Comparison of ENCODE assay signal across 8 cellular contexts in the genomic region with DNA sequence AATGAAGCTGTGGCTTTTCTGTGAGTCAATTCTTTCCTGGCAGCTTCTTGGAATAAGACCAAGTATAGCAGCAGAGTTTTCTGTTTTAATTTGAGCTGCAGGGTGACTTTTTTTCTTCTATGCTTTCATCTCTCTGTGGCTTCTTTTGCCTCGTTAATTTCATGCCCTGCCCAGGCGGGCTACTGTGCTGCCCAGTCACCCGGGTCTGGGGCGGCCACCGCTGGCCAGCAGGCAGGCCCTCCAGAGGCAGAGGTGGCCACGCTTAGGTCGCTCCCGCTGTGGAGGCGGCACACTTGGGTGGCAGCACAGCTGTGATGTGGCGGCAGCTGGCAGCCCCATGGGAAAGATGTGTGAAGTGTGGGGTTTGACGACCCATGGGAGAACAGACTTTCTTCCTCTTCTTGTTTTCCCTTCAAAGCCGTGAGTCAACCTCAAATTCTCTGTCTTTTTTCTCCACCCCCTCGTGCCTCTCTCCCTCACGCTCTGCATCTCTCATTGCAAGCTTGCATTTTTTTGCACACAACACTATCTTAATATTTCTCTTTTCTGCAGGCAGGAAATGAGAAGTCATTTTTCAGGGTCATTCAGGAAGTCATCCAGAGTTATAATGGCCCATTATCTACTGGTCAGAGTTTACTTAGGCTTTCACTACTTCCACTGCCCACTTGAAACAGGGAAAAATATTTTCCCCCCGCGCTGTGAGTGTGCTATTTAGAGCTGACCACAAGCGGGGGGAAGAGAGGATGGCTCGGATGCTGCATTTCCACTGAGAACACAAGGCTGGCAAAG.
DNase-seq lines count a peak whose midpoint lies in the region; ATAC-seq and TF ChIP-seq lines count a peak whose summit lies in the region.

No MANE protein-coding gene starts in this region.

- peak overlapping the region; percentile 68 for H3K27ac Mint-ChIP-seq in Calu3 (ENCODE audit: unreplicated experiment)
- no peak overlapping the region for H3K27ac Mint-ChIP-seq in activated CD8-positive, alpha-beta T cell treated with anti-CD3 and anti-CD28 coated beads for 36 hours

- H3K27me3 Mint-ChIP-seq in Calu3 (ENCODE audit: unreplicated experiment), result no peaks in the 10 kb centered on the region
- H3K27me3 Mint-ChIP-seq in activated CD8-positive, alpha-beta T cell treated with anti-CD3 and anti-CD28 coated beads for 36 hours, result peaks cover 7% of the 10 kb centered on the region

- peak overlapping the region; percentile 18 for H3K4me3 Mint-ChIP-seq in Calu3 (ENCODE audit: low read depth, unreplicated experiment)
- H3K4me3 Mint-ChIP-seq in activated CD8-positive, alpha-beta T cell treated with anti-CD3 and anti-CD28 coated beads for 36 hours, result peak overlapping the region; percentile 12

- no TSS peak for BruUV-seq in Calu3 (replicated peaks; lab: Mats Ljungman, UMichigan)

- intact Hi-C loops in Calu3 (cut with micrococcal nuclease; ENCODE audit: unreplicated experiment), result no loop called here
- intact Hi-C loops in activated CD8-positive, alpha-beta T cell treated with anti-CD3 and anti-CD28 coated beads for 36 hours (cut with micrococcal nuclease), result no loop called here
- intact Hi-C loops in Right ventricle myocardium superior (cut with DNase I), result no loop called here

- ATAC-seq in HG03159 (IDR thresholded peaks at IDR 0.05; ENCODE audit: unreplicated experiment) (peak; percentile 64), Right ventricle myocardium superior (ENCODE audit: poor library complexity) (peak; percentile 26)
- ATAC-seq in activated CD8-positive, alpha-beta T cell treated with anti-CD3 and anti-CD28 coated beads for 36 hours, result peak; percentile 75
- peak; percentile 55 for ATAC-seq in stimulated activated naive CD8-positive, alpha-beta T cell treated with anti-CD3 and anti-CD28 coated beads, Interleukin-15, Interleukin-2, amounts not matched to agents 100 U/mL and 50 U/mL, for 24 hours

- no peak for TF ChIP-seq POLR2A in erythroblast (IDR thresholded peaks at IDR 0.05; ENCODE audit: low read length)

- POLR2A ChIA-PET in activated CD8-positive, alpha-beta T cell treated with anti-CD3 and anti-CD28 coated beads for 36 hours (lab: Charles Lee), result no interaction called here

- H3K9me3 Mint-ChIP-seq in Calu3 (ENCODE audit: low read depth, unreplicated experiment), result no peaks in the 10 kb centered on the region
- no peaks in the 10 kb centered on the region for H3K9me3 Mint-ChIP-seq in activated CD8-positive, alpha-beta T cell treated with anti-CD3 and anti-CD28 coated beads for 36 hours

- peaks cover 60% of the 10 kb centered on the region for H3K4me1 Mint-ChIP-seq in Calu3 (ENCODE audit: low read depth, unreplicated experiment)
- H3K4me1 Mint-ChIP-seq in activated CD8-positive, alpha-beta T cell treated with anti-CD3 and anti-CD28 coated beads for 36 hours (ENCODE audit: low read depth), result peaks cover 24% of the 10 kb centered on the region

- H3K36me3 Mint-ChIP-seq in Calu3 (ENCODE audit: insufficient read depth, unreplicated experiment), result peaks cover 14% of the 10 kb centered on the region
- H3K36me3 Mint-ChIP-seq in activated CD8-positive, alpha-beta T cell treated with anti-CD3 and anti-CD28 coated beads for 36 hours (ENCODE audit: low read depth), result no peaks in the 10 kb centered on the region

- no peak for DNase-seq in Calu3
- peak; percentile 13 for DNase-seq in GM19238 (ENCODE audit: insufficient read length, low spot score)
- peak; percentile 26 for DNase-seq in activated CD8-positive, alpha-beta T cell treated with anti-CD3 and anti-CD28 coated beads for 36 hours
- no peak for DNase-seq in Right ventricle myocardium superior
- DNase-seq in stimulated activated naive CD8-positive, alpha-beta T cell treated with anti-CD3 and anti-CD28 coated beads, Interleukin-15, Interleukin-2, amounts not matched to agents 100 U/mL and 50 U/mL, for 24 hours, result peak; percentile 27
- no peak for DNase-seq in erythroblast (lab: John Stamatoyannopoulos, UW)
- no peak for DNase-seq in NCI-H1092 treated with DMSO at 0.1 percent for 48 hours (lab: John Stamatoyannopoulos, UW)

- no peak for TF ChIP-seq CTCF in Calu3 (IDR thresholded peaks at IDR 0.05; ENCODE audit: unreplicated experiment)
- no peak for TF ChIP-seq CTCF in activated CD8-positive, alpha-beta T cell treated with anti-CD3 and anti-CD28 coated beads for 36 hours (IDR thresholded peaks at IDR 0.05)

- CTCF ChIA-PET in Calu3 (lab: Charles Lee), result interaction anchor here (0.7 to 1.4 kb wide), 7 partner anchors 10 to 66 kb away, joined by 3 to 9 read pairs (median 4); no protein-coding TSS in a partner anchor
- CTCF ChIA-PET in activated CD8-positive, alpha-beta T cell treated with anti-CD3 and anti-CD28 coated beads for 36 hours (lab: Charles Lee), result interaction anchor here (0.9 to 1.3 kb wide), 4 partner anchors 11 to 222 kb away, joined by 3 read pairs; no protein-coding TSS in a partner anchor

Comparison
In these comparisons a context has a peak if more than half of its experiments do, and no peak if none do; other contexts are left out.
1. DNase-seq: peak in GM19238 (single experiment), activated CD8-positive, alpha-beta T cell treated with anti-CD3 and anti-CD28 coated beads for 36 hours (single experiment) and stimulated activated naive CD8-positive, alpha-beta T cell treated with anti-CD3 and anti-CD28 coated beads, Interleukin-15, Interleukin-2, amounts not matched to agents 100 U/mL and 50 U/mL, for 24 hours (single experiment); none in Calu3 (single experiment), Right ventricle myocardium superior (single experiment), erythroblast (0 of 2) and NCI-H1092 treated with DMSO at 0.1 percent for 48 hours (single experiment).
2. Peak in every context shown above with its lines, with median percentiles within 50 percentile points of each other: ATAC-seq.